Comparison of ENCODE assay signal across 1 cellular context in the genomic region with DNA sequence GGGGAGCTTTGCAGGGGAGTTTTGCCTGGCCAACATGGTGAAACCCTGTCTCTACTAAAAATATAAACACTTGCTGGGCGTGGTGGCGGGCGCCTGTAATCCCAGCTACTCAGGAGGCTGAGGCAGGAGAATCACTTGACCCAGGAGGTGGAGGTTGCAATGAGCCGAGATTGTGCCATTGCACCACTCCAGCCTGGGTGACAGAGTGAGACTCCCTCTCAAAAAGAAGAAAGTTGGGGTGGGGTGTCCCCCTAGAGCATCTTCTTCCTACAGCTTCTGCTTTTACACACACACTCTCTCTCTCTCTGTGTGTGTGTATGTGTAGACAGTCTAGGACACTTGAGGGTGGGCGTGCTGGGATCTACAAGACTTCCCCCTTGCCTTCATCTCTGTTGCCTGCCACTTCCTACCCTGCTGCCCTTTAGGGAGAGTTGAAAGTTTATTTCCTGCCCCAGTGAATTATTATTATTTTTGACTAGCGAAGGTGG.
TF ChIP-seq lines count a peak whose summit lies in the region.

No MANE protein-coding gene starts in this region.

TF ChIP-seq in HepG2, 621 proteins besides CTCF, POLR2A, EP300 and RAD21:
- no peak for TF ChIP-seq IKZF4 (CRISPR knock-in tag; IDR thresholded peaks at IDR 0.05; ENCODE audit: borderline replicate concordance, low read depth, not compliant biosample characterization)
- no peak for TF ChIP-seq ZNF660 (CRISPR knock-in tag; IDR thresholded peaks at IDR 0.05; ENCODE audit: borderline replicate concordance, low read depth)
- no peak for TF ChIP-seq PBX3 (CRISPR knock-in tag; IDR thresholded peaks at IDR 0.05; ENCODE audit: borderline replicate concordance)
- no peak for TF ChIP-seq PHF8 (CRISPR knock-in tag; IDR thresholded peaks at IDR 0.05)
- TF ChIP-seq ZBTB44 (CRISPR knock-in tag; IDR thresholded peaks at IDR 0.05) = no peak
- TF ChIP-seq SIX4 (CRISPR knock-in tag; IDR thresholded peaks at IDR 0.05) = no peak
- no peak for TF ChIP-seq ZNF788 (CRISPR knock-in tag; IDR thresholded peaks at IDR 0.05; ENCODE audit: borderline replicate concordance)
- no peak for TF ChIP-seq ZNF24 (IDR thresholded peaks at IDR 0.05)
- no peak for TF ChIP-seq ZNF350 (CRISPR knock-in tag; IDR thresholded peaks at IDR 0.05; ENCODE audit: borderline replicate concordance, low read depth)
